Comparison of ENCODE assay signal across 37 cellular contexts in genomic region chr2:48124592-48124991, GRCh38.
"Had no signal": no experiment of that assay in that cellular context is flagged by ENCODE, and none has a peak within 500 bp of the region (broad histone marks: within the 10 kb centered on the region; RNA-seq: fewer than 3 reads in every experiment).

No MANE protein-coding gene starts in this region.

- DNase-seq: activated B cell treated with CpG ODN at 0.5 μM for 24 hours; activated CD4-positive, alpha-beta memory T cell treated with anti-CD3 and anti-CD28 coated beads, Interleukin-2, amount 10 ng/mL, durations not matched to agents 7 days and 5 days; activated CD4-positive, alpha-beta T cell treated with anti-CD3 and anti-CD28 coated beads for 4 hours; activated CD4-positive, CD25-positive, alpha-beta regulatory T cell treated with anti-CD3 and anti-CD28 coated beads, Interleukin-2, amount 50 U/mL, for 72 hours; activated CD8-positive, alpha-beta memory T cell treated with anti-CD3 and anti-CD28 coated beads for 24 hours; activated CD8-positive, alpha-beta memory T cell treated with anti-CD3 and anti-CD28 coated beads, Interleukin-2, amount 10 ng/mL, durations not matched to agents 7 days and 5 days; activated naive CD4-positive, alpha-beta T cell treated with anti-CD3 and anti-CD28 coated beads, Interleukin-2, amount 10 ng/mL, durations not matched to agents 7 days and 5 days; activated naive CD8-positive, alpha-beta T cell treated with anti-CD3 and anti-CD28 coated beads, Interleukin-2, amount 10 ng/mL, durations not matched to agents 7 days and 5 days; activated T-cell treated with anti-CD3 and anti-CD28 coated beads, Interleukin-2, amount 50 U/mL, for 1 hour; adrenal gland; body of pancreas; Karpas-422; KBM-7; MV-4-11; NCI-H1092; NCI-H1436 treated with DMSO at 0.1 percent for 48 hours; NCI-H1694 treated with DMSO at 0.1 percent for 48 hours; NCI-H2029; NCI-H2107; NCI-H2171; NCI-H510A; NCI-H526; NCI-H748 treated with DMSO at 0.1 percent for 48 hours; NK-92 treated with Interleukin-12 subunit alpha and Interleukin-12 subunit beta, amount 100 ng/mL, for 24 hours; PC-9; SIG-M5; SW 1271; T-helper 1 cell; T-helper 2 cell; T-helper 9 cell had no signal

- H3K27me3 Mint-ChIP-seq: activated B cell treated with CpG ODN at 0.5 μM for 24 hours; activated CD4-positive, alpha-beta memory T cell treated with anti-CD3 and anti-CD28 coated beads, Interleukin-2, amount 10 ng/mL, durations not matched to agents 7 days and 5 days; activated CD8-positive, alpha-beta memory T cell treated with anti-CD3 and anti-CD28 coated beads, Interleukin-2, amount 10 ng/mL, durations not matched to agents 7 days and 5 days; activated naive CD4-positive, alpha-beta T cell treated with anti-CD3 and anti-CD28 coated beads, Interleukin-2, amount 10 ng/mL, durations not matched to agents 7 days and 5 days; activated naive CD8-positive, alpha-beta T cell treated with anti-CD3 and anti-CD28 coated beads, Interleukin-2, amount 10 ng/mL, durations not matched to agents 7 days and 5 days had no signal

- H3K27ac ChIP-seq: adrenal gland, body of pancreas, breast epithelium, PC-9, RWPE1, VCaP had no signal

- H3K4me3 Mint-ChIP-seq: activated B cell treated with CpG ODN at 0.5 μM for 24 hours; activated CD4-positive, alpha-beta memory T cell treated with anti-CD3 and anti-CD28 coated beads, Interleukin-2, amount 10 ng/mL, durations not matched to agents 7 days and 5 days; activated CD8-positive, alpha-beta memory T cell treated with anti-CD3 and anti-CD28 coated beads, Interleukin-2, amount 10 ng/mL, durations not matched to agents 7 days and 5 days; activated naive CD4-positive, alpha-beta T cell treated with anti-CD3 and anti-CD28 coated beads, Interleukin-2, amount 10 ng/mL, durations not matched to agents 7 days and 5 days; activated naive CD8-positive, alpha-beta T cell treated with anti-CD3 and anti-CD28 coated beads, Interleukin-2, amount 10 ng/mL, durations not matched to agents 7 days and 5 days had no signal

- ATAC-seq: activated CD8-positive, alpha-beta memory T cell treated with anti-CD3 and anti-CD28 coated beads, Interleukin-2, amount 10 ng/mL, durations not matched to agents 7 days and 5 days; body of pancreas; Right ventricle myocardium inferior had no signal

- H3K4me3 ChIP-seq: adrenal gland, body of pancreas, breast epithelium, PC-9 had no signal

- H3K27me3 ChIP-seq: adrenal gland, body of pancreas, breast epithelium had no signal

- H3K4me1 ChIP-seq: adrenal gland, body of pancreas, breast epithelium had no signal

- H2AFZ ChIP-seq: PC-9 had no signal

- FAIRE-seq: astrocyte, RCC 7860 had no signal

- H3K4me1 Mint-ChIP-seq: activated B cell treated with CpG ODN at 0.5 μM for 24 hours had no signal

- H3K9me3 Mint-ChIP-seq: activated B cell treated with CpG ODN at 0.5 μM for 24 hours; activated naive CD4-positive, alpha-beta T cell treated with anti-CD3 and anti-CD28 coated beads, Interleukin-2, amount 10 ng/mL, durations not matched to agents 7 days and 5 days had no signal

- H3K36me3 ChIP-seq: adrenal gland, breast epithelium had no signal

- H3K9me3 ChIP-seq: adrenal gland, body of pancreas, breast epithelium had no signal

- H3K36me3 Mint-ChIP-seq: activated naive CD4-positive, alpha-beta T cell treated with anti-CD3 and anti-CD28 coated beads, Interleukin-2, amount 10 ng/mL, durations not matched to agents 7 days and 5 days had no signal

- H3K27ac Mint-ChIP-seq: activated B cell treated with CpG ODN at 0.5 μM for 24 hours; activated CD4-positive, alpha-beta memory T cell treated with anti-CD3 and anti-CD28 coated beads, Interleukin-2, amount 10 ng/mL, durations not matched to agents 7 days and 5 days; activated CD8-positive, alpha-beta memory T cell treated with anti-CD3 and anti-CD28 coated beads, Interleukin-2, amount 10 ng/mL, durations not matched to agents 7 days and 5 days; activated naive CD4-positive, alpha-beta T cell treated with anti-CD3 and anti-CD28 coated beads, Interleukin-2, amount 10 ng/mL, durations not matched to agents 7 days and 5 days; activated naive CD8-positive, alpha-beta T cell treated with anti-CD3 and anti-CD28 coated beads, Interleukin-2, amount 10 ng/mL, durations not matched to agents 7 days and 5 days; activated T-helper 2 cell treated with anti-CD3 and anti-CD28 coated beads, Interferon-gamma antibody, Interleukin-2, Interleukin-4, amounts not matched to agents 10 μg/mL and 5 μg/mL and 100 μg/mL, durations not matched to agents 14 hours and 24 hours and 36 hours had no signal

- H3K4me2 ChIP-seq: PC-9 had no signal
